16 cellular contexts compared by ENCODE assay signal in genomic region chr16:79362312-79362970, GRCh38.
"Had no signal": no experiment of that assay in that cellular context is flagged by ENCODE, and none has a peak within 500 bp of the region (broad histone marks: within the 10 kb centered on the region; RNA-seq: fewer than 3 reads in every experiment).

No MANE protein-coding gene starts in this region.

- H3K27ac Mint-ChIP-seq: nephron, type B pancreatic cell had no signal

- H3K27me3 ChIP-seq: cardiac muscle cell, right lobe of liver had no signal

- ATAC-seq: left colon, right lobe of liver had no signal

- H3K4me2 ChIP-seq: SK-N-SH had no signal

- H3K9ac ChIP-seq: SK-N-SH had no signal

- H3K4me3 Mint-ChIP-seq: nephron, type B pancreatic cell had no signal

- H3K9me3 ChIP-seq: prostate gland, right lobe of liver, SK-N-SH had no signal

- H3K36me3 Mint-ChIP-seq: type B pancreatic cell had no signal

- H3K4me1 Mint-ChIP-seq: nephron had no signal

- H3K9me3 Mint-ChIP-seq: type B pancreatic cell had no signal

- H3K4me3 ChIP-seq: cardiac muscle cell, prostate gland, right lobe of liver had no signal

- H3K27ac ChIP-seq: cardiac muscle cell, epithelial cell of prostate, prostate gland, right lobe of liver had no signal

- DNase-seq: activated CD4-positive, alpha-beta T cell treated with anti-CD3 and anti-CD28 coated beads, Interleukin-2, amount 50 U/mL, for 4 hours; activated gamma-delta T cell treated with Interleukin-2 at 50 U/mL for 16 hours; activated T-cell treated with anti-CD3 and anti-CD28 coated beads, Interleukin-2, amount 50 U/mL, for 1 hour; cortex of kidney; effector memory CD4-positive, alpha-beta T cell; left colon; occipital lobe; right lobe of liver; SK-N-SH; stimulated activated CD4-positive, alpha-beta T cell treated with anti-CD3 and anti-CD28 coated beads, Interleukin-2, amount 100 ng/mL, for 24 hours; stimulated activated naive CD4-positive, alpha-beta T cell treated with Interleukin-2 at 50 U/mL for 16 hours had no signal

- H3K4me1 ChIP-seq: prostate gland, right lobe of liver had no signal

- H3K36me3 ChIP-seq: cardiac muscle cell, prostate gland, right lobe of liver had no signal
